In the genomic region with DNA sequence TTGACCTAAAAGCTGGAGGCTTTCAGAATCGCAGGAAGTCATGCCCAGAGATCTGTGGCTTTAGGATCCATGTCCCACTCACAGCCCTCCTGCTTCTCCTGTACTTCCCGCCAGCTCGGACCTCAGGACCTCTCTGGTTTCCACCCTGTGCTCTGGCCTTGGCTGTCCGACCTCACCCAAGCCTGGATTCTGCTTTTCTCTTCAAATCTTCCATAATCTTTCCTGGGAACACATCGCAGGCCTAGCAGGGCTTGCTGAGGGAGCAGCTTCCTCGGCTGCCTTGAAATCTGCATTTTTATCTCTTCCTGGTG, we compare ENCODE assay signal across 17 cellular contexts.
DNase-seq lines count a peak whose midpoint lies in the region; ATAC-seq and TF ChIP-seq lines count a peak whose summit lies in the region.
"Had no signal": no experiment of that assay in that cellular context is flagged by ENCODE, and none has a peak within 500 bp of the region (broad histone marks: within the 10 kb centered on the region; RNA-seq: fewer than 3 reads in every experiment).

No MANE protein-coding gene starts in this region.

- peak overlapping the region; percentile 78 for H3K27ac ChIP-seq in ACC112 (ENCODE audit: low read depth, low read length)
- no peak overlapping the region for H3K27ac ChIP-seq in Karpas-422 (ENCODE audit: low read length)
- peak overlapping the region; percentile 52 to 77 (median 61) for H3K27ac ChIP-seq in gastrocnemius medialis
- peak overlapping the region in 2 of 4 donors; percentile 21 to 22 for H3K27ac ChIP-seq in transverse colon

- H3K4me3 Mint-ChIP-seq in glutamatergic neuron (ENCODE audit: unreplicated experiment): no peak overlapping the region
- H3K4me3 Mint-ChIP-seq: CD4-positive, alpha-beta memory T cell; effector memory CD8-positive, alpha-beta T cell had no signal

- H3K4me1 Mint-ChIP-seq in glutamatergic neuron (ENCODE audit: low read depth, unreplicated experiment): peaks cover 12% of the 10 kb centered on the region
- H3K4me1 Mint-ChIP-seq: CD4-positive, alpha-beta memory T cell had no signal

- H4K20me1 ChIP-seq in Karpas-422 (ENCODE audit: insufficient read depth, low read depth, low read length): no peaks in the 10 kb centered on the region

- H3K9me3 ChIP-seq in Karpas-422 (ENCODE audit: low read length): no peaks in the 10 kb centered on the region
- no peaks in the 10 kb centered on the region for H3K9me3 ChIP-seq in gastrocnemius medialis
- no peaks in the 10 kb centered on the region for H3K9me3 ChIP-seq in transverse colon

- in situ Hi-C loops in gastrocnemius medialis (cut with MboI; ENCODE audit: low sequenced_read_pairs in 4 of 4): no loop called here
- in situ Hi-C loops in transverse colon (cut with MboI; ENCODE audit: low pct_ligation_motif_present in 1 of 4, low pct_unique_long_range_greater_than_20kb in 1 of 4, low sequenced_read_pairs in 3 of 4): no loop called here

- DNase-seq in Karpas-422 (no peak), glutamatergic neuron (no peak), gastrocnemius medialis (no peak), transverse colon (no peak), left colon (no peak), medulla oblongata (ENCODE audit: extremely low spot score) (no peak)
- DNase-seq in stimulated activated CD4-positive, alpha-beta T cell treated with anti-CD3 and anti-CD28 coated beads, Interleukin-12 subunit alpha, Interleukin-12 subunit beta, amount 100 ng/mL, for 4 hours: no peak
- DNase-seq: CD4-positive, alpha-beta memory T cell; effector memory CD8-positive, alpha-beta T cell; GDM1; NCI-H1417 treated with DMSO at 0.1 percent for 48 hours; nucleus accumbens; RPMI8226; stimulated activated naive CD8-positive, alpha-beta T cell treated with anti-CD3 and anti-CD28 coated beads, Interleukin-15, Interleukin-2, amounts not matched to agents 100 U/mL and 50 U/mL, for 24 hours; SW 1271 had no signal

- H3K27me3 Mint-ChIP-seq in glutamatergic neuron (ENCODE audit: unreplicated experiment): peaks cover 5% of the 10 kb centered on the region

- H2AFZ ChIP-seq in ACC112 (ENCODE audit: low read length, unreplicated experiment) (peak overlapping the region; percentile 31), Karpas-422 (ENCODE audit: low read length) (no peak overlapping the region)

- 86 to 100% methylated on average over 1 to 6 of the region's 6 CpGs for WGBS in transverse colon (ENCODE audit: low coverage in 1 of 2), 2 donors

- peaks cover 8% of the 10 kb centered on the region for H3K36me3 Mint-ChIP-seq in glutamatergic neuron (ENCODE audit: unreplicated experiment)
- H3K36me3 Mint-ChIP-seq: activated naive CD4-positive, alpha-beta T cell treated with anti-CD3 and anti-CD28 coated beads, Interleukin-2, amount 50 U/mL, for 72 hours; CD4-positive, alpha-beta memory T cell had no signal

- no peak for ATAC-seq in gastrocnemius medialis
- no peak for ATAC-seq in left colon
- ATAC-seq: activated naive CD4-positive, alpha-beta T cell treated with anti-CD3 and anti-CD28 coated beads, Interleukin-2, amount 50 U/mL, for 72 hours; effector memory CD8-positive, alpha-beta T cell; stimulated activated naive CD8-positive, alpha-beta T cell treated with anti-CD3 and anti-CD28 coated beads, Interleukin-15, Interleukin-2, amounts not matched to agents 100 U/mL and 50 U/mL, for 24 hours had no signal

- H3K27ac Mint-ChIP-seq in glutamatergic neuron (ENCODE audit: unreplicated experiment): peak overlapping the region; percentile 2
- H3K27ac Mint-ChIP-seq: CD4-positive, alpha-beta memory T cell; effector memory CD8-positive, alpha-beta T cell had no signal

- H3K36me3 ChIP-seq in ACC112 (ENCODE audit: insufficient read depth, low read length): no peaks in the 10 kb centered on the region
- no peaks in the 10 kb centered on the region for H3K36me3 ChIP-seq in Karpas-422 (ENCODE audit: insufficient read depth, low read length)
- H3K36me3 ChIP-seq in gastrocnemius medialis: no peaks in the 10 kb centered on the region
- H3K36me3 ChIP-seq in transverse colon: no peaks in the 10 kb centered on the region

- H3K4me2 ChIP-seq in Karpas-422 (ENCODE audit: low read depth, low read length, poor library complexity, severe bottlenecking): no peak overlapping the region

- H3K4me1 ChIP-seq in ACC112 (ENCODE audit: control insufficient read depth, insufficient read depth, low read length, unreplicated experiment) (peaks cover 46% of the 10 kb centered on the region), Karpas-422 (ENCODE audit: low read length) (peaks cover 18% of the 10 kb centered on the region), gastrocnemius medialis (peaks cover 12 to 16% of the 10 kb centered on the region in 2 donors), transverse colon (peaks cover 0 to 15% (median 10%) of the 10 kb centered on the region in 4 donors)

- TF ChIP-seq EP300 in transverse colon (IDR thresholded peaks at IDR 0.05; ENCODE audit: low read depth): no peak

- intact Hi-C loops in gastrocnemius medialis (cut with DNase I; ENCODE audit: low total_unique reads): no loop called here
- intact Hi-C loops in transverse colon (cut with DNase I; ENCODE audit: low total_unique reads): no loop called here
- intact Hi-C loops in left colon (cut with DNase I, micrococcal nuclease): no loop called here

- no peak for TF ChIP-seq POLR2A in gastrocnemius medialis (IDR thresholded peaks at IDR 0.05)
- TF ChIP-seq POLR2A in transverse colon (IDR thresholded peaks at IDR 0.05): no peak

- H3K79me2 ChIP-seq in ACC112 (ENCODE audit: control insufficient read depth, insufficient read depth, low read length, unreplicated experiment) (no peaks in the 10 kb centered on the region), Karpas-422 (ENCODE audit: low read length) (no peaks in the 10 kb centered on the region)

- no peaks in the 10 kb centered on the region for H3K9me3 Mint-ChIP-seq in glutamatergic neuron (ENCODE audit: unreplicated experiment)
- H3K9me3 Mint-ChIP-seq: activated naive CD4-positive, alpha-beta T cell treated with anti-CD3 and anti-CD28 coated beads, Interleukin-2, amount 50 U/mL, for 72 hours; effector memory CD8-positive, alpha-beta T cell had no signal

- H3K9me2 ChIP-seq in Karpas-422 (replicated peaks; ENCODE audit: insufficient read depth, low read length): no peaks in the 10 kb centered on the region

- H3K4me3 ChIP-seq in ACC112 (ENCODE audit: low read depth, low read length) (no peak overlapping the region), Karpas-422 (ENCODE audit: low read length) (no peak overlapping the region), gastrocnemius medialis (no peak overlapping the region), transverse colon (no peak overlapping the region)

- H3K27me3 ChIP-seq in ACC112 (ENCODE audit: insufficient read depth, low read length) (no peaks in the 10 kb centered on the region), Karpas-422 (ENCODE audit: low read length) (no peaks in the 10 kb centered on the region), gastrocnemius medialis (no peaks in the 10 kb centered on the region), transverse colon (no peaks in the 10 kb centered on the region)

- peak overlapping the region; percentile 19; the same call in 1 of the 2 replicates for H3K9ac ChIP-seq in Karpas-422 (ENCODE audit: low read length)

- TF ChIP-seq CTCF in glutamatergic neuron (IDR thresholded peaks at IDR 0.05; ENCODE audit: partially characterized antibody, unreplicated experiment): no peak
- TF ChIP-seq CTCF in gastrocnemius medialis (IDR thresholded peaks at IDR 0.05 in 4 of 5, conservative IDR thresholded peaks at IDR 0.05 in 1 of 5): no peak
- TF ChIP-seq CTCF in transverse colon (IDR thresholded peaks at IDR 0.05): no peak
